Comparison of ENCODE assay signal across 16 cellular contexts in genomic region chr14:58751788-58752187, GRCh38.
A peak's percentile ranks its signal among the peaks of the same experiment; 100 is the strongest.
DNase-seq lines count a peak whose midpoint lies in the region; ATAC-seq and TF ChIP-seq lines count a peak whose summit lies in the region.
"Had no signal": no experiment of that assay in that cellular context is flagged by ENCODE, and none has a peak within 500 bp of the region (broad histone marks: within the 10 kb centered on the region; RNA-seq: fewer than 3 reads in every experiment).

No MANE protein-coding gene starts in this region.

- POLR2A ChIA-PET in MCF 10A (lab: Yijun Ruan, JAX): interaction anchor here (0.9 kb wide), 1 partner anchor 78 kb away, joined by 3 read pairs; no protein-coding TSS in a partner anchor

- H3K36me3 Mint-ChIP-seq in MCF 10A (ENCODE audit: insufficient read depth, unreplicated experiment): no peaks in the 10 kb centered on the region
- no peaks in the 10 kb centered on the region for H3K36me3 Mint-ChIP-seq in activated naive CD4-positive, alpha-beta T cell treated with anti-CD3 and anti-CD28 coated beads for 36 hours (ENCODE audit: low read depth)

- no peaks in the 10 kb centered on the region for H3K9me3 ChIP-seq in breast epithelium
- no peaks in the 10 kb centered on the region for H3K9me3 ChIP-seq in esophagus squamous epithelium
- no peaks in the 10 kb centered on the region for H3K9me3 ChIP-seq in neuronal stem cell (replicated peaks in 1 of 2; ENCODE audit: control insufficient read depth in 2 of 2, insufficient read depth in 1 of 2, low read depth in 1 of 2, low read length in 2 of 2)
- no peaks in the 10 kb centered on the region for H3K9me3 ChIP-seq in upper lobe of left lung
- H3K9me3 ChIP-seq in heart left ventricle: no peaks in the 10 kb centered on the region

- ATAC-seq in upper lobe of left lung (ENCODE audit: low FRiP score in 2 of 2): no peak
- no peak for ATAC-seq in HG03442 (IDR thresholded peaks at IDR 0.05; ENCODE audit: unreplicated experiment)
- ATAC-seq in heart left ventricle: no peak

- H2AK5ac ChIP-seq in neuronal stem cell (ENCODE audit: low read depth, low read length): peak overlapping the region; percentile 61

- no peak overlapping the region for H3K23ac ChIP-seq in neuronal stem cell (ENCODE audit: low read depth, low read length, poor library complexity)

- H3K4me2 ChIP-seq in neuronal stem cell (ENCODE audit: insufficient read depth, low read length, poor library complexity, severe bottlenecking): no peak overlapping the region

- H3K4me1 ChIP-seq in breast epithelium (peaks cover 0 to 10% of the 10 kb centered on the region in 2 donors), esophagus squamous epithelium (peaks cover 23 to 73% (median 33%) of the 10 kb centered on the region in 3 donors), neuronal stem cell (ENCODE audit: control insufficient read depth in 2 of 2, insufficient read depth in 1 of 2, low read depth in 1 of 2, low read length in 2 of 2) (peaks cover 9 to 17% of the 10 kb centered on the region in 2 donors), upper lobe of left lung (peaks cover 37 to 45% (median 40%) of the 10 kb centered on the region in 4 donors), heart left ventricle (peaks cover 0 to 61% (median 11%) of the 10 kb centered on the region in 12 donors)

- H3K36me3 ChIP-seq in breast epithelium: no peaks in the 10 kb centered on the region
- H3K36me3 ChIP-seq in esophagus squamous epithelium: no peaks in the 10 kb centered on the region
- H3K36me3 ChIP-seq in neuronal stem cell (replicated peaks in 1 of 2; ENCODE audit: control insufficient read depth in 2 of 2, insufficient read depth in 2 of 2, low read length in 2 of 2): no peaks in the 10 kb centered on the region
- H3K36me3 ChIP-seq in upper lobe of left lung: no peaks in the 10 kb centered on the region
- H3K36me3 ChIP-seq in heart left ventricle: no peaks in the 10 kb centered on the region

- H3K4me1 Mint-ChIP-seq in MCF 10A (ENCODE audit: insufficient read depth, unreplicated experiment): peaks cover 23% of the 10 kb centered on the region
- peaks cover 15% of the 10 kb centered on the region for H3K4me1 Mint-ChIP-seq in activated naive CD4-positive, alpha-beta T cell treated with anti-CD3 and anti-CD28 coated beads for 36 hours (ENCODE audit: low read depth)

- intact Hi-C loops in breast epithelium (cut with DNase I; ENCODE audit: low total_unique reads): no loop called here
- intact Hi-C loops in MCF 10A (cut with micrococcal nuclease): no loop called here
- intact Hi-C loops in esophagus squamous epithelium (cut with DNase I): no loop called here
- intact Hi-C loops in activated naive CD4-positive, alpha-beta T cell treated with anti-CD3 and anti-CD28 coated beads for 36 hours (cut with micrococcal nuclease): no loop called here
- intact Hi-C loops in heart left ventricle (cut with DNase I): no loop called here

- no peak overlapping the region for H4K91ac ChIP-seq in neuronal stem cell (ENCODE audit: low read depth, low read length, poor library complexity)

- no peak overlapping the region for H2AFZ ChIP-seq in neuronal stem cell (ENCODE audit: low read length)

- CTCF ChIA-PET in MCF 10A (lab: Yijun Ruan, JAX): interaction anchor here (0.6 to 1.4 kb wide), 5 partner anchors 12 to 102 kb away, joined by 3 to 4 read pairs (median 3); no protein-coding TSS in a partner anchor
- CTCF ChIA-PET in activated naive CD4-positive, alpha-beta T cell treated with anti-CD3 and anti-CD28 coated beads for 36 hours (lab: Charles Lee): no interaction called here

- H4K8ac ChIP-seq in neuronal stem cell (ENCODE audit: low read depth, low read length): no peak overlapping the region

- DNase-seq in breast epithelium (ENCODE audit: low spot score in 2 of 2): no peak
- DNase-seq in MCF 10A (ENCODE audit: unreplicated experiment): no peak
- DNase-seq in esophagus squamous epithelium (lab: John Stamatoyannopoulos, UW): no peak
- DNase-seq in neuronal stem cell (ENCODE audit: low spot score): no peak
- DNase-seq in upper lobe of left lung: peak in 1 of 2 donors; percentile 15
- DNase-seq in activated naive CD4-positive, alpha-beta T cell treated with anti-CD3 and anti-CD28 coated beads for 36 hours: no peak
- DNase-seq in heart left ventricle: no peak
- DNase-seq: AML-193, DND-41, NCI-H1417 treated with DMSO at 0.1 percent for 48 hours, NCI-H187 treated with DMSO at 0.1 percent for 48 hours, NCI-H345, NCI-H526 had no signal

- H3K4me3 Mint-ChIP-seq in MCF 10A (ENCODE audit: unreplicated experiment): no peak overlapping the region
- no peak overlapping the region for H3K4me3 Mint-ChIP-seq in activated naive CD4-positive, alpha-beta T cell treated with anti-CD3 and anti-CD28 coated beads for 36 hours

- peaks cover 69% of the 10 kb centered on the region for H3K27me3 Mint-ChIP-seq in MCF 10A (ENCODE audit: insufficient read depth, unreplicated experiment)
- H3K27me3 Mint-ChIP-seq in activated naive CD4-positive, alpha-beta T cell treated with anti-CD3 and anti-CD28 coated beads for 36 hours (ENCODE audit: low read depth): no peaks in the 10 kb centered on the region

- WGBS in esophagus squamous epithelium, 2 donors: 100% methylated on average over 1 of the region's 5 CpGs
- no CpG with 5 or more reads among the region's 5 CpGs for whole genome bisulfite sequencing in neuronal stem cell (ENCODE audit: extremely low coverage in 2 of 2, insufficient read length in 2 of 2, insufficient replicate concordance in 1 of 2), 2 donors
- WGBS in upper lobe of left lung, 2 donors: 83 to 100% methylated on average over 1 to 3 of the region's 5 CpGs
- WGBS in heart left ventricle, 4 donors: 90 to 99% (median 95%) methylated on average over 2 to 5 of the region's 5 CpGs

- H3K27ac Mint-ChIP-seq in MCF 10A (ENCODE audit: low read depth, unreplicated experiment): no peak overlapping the region
- no peak overlapping the region for H3K27ac Mint-ChIP-seq in activated naive CD4-positive, alpha-beta T cell treated with anti-CD3 and anti-CD28 coated beads for 36 hours

- no peak overlapping the region for H2BK15ac ChIP-seq in neuronal stem cell (ENCODE audit: low read length)

- H3K27ac ChIP-seq in breast epithelium: peak overlapping the region; percentile 72
- H3K27ac ChIP-seq in esophagus squamous epithelium: peak overlapping the region in 3 of 4 donors; percentile 27 to 66 (median 59)
- H3K27ac ChIP-seq in neuronal stem cell (replicated peaks; ENCODE audit: low read length): no peak overlapping the region
- peak overlapping the region in 3 of 4 donors; percentile 27 to 73 (median 71) for H3K27ac ChIP-seq in upper lobe of left lung
- peak overlapping the region in 1 of 12 donors; percentile 85 for H3K27ac ChIP-seq in heart left ventricle
- H3K27ac ChIP-seq: 22Rv1, C4-2B had no signal

- TF ChIP-seq POLR2A in breast epithelium (IDR thresholded peaks at IDR 0.05) (no peak), esophagus squamous epithelium (IDR thresholded peaks at IDR 0.05) (no peak), upper lobe of left lung (IDR thresholded peaks at IDR 0.05) (no peak), heart left ventricle (IDR thresholded peaks at IDR 0.05) (no peak)

- H3K9me3 Mint-ChIP-seq in MCF 10A (ENCODE audit: unreplicated experiment): no peaks in the 10 kb centered on the region
- no peaks in the 10 kb centered on the region for H3K9me3 Mint-ChIP-seq in activated naive CD4-positive, alpha-beta T cell treated with anti-CD3 and anti-CD28 coated beads for 36 hours

- no peak overlapping the region for H3K14ac ChIP-seq in neuronal stem cell (ENCODE audit: low read length)

- TF ChIP-seq EP300 in upper lobe of left lung (IDR thresholded peaks at IDR 0.05): no peak

- H2BK12ac ChIP-seq in neuronal stem cell (ENCODE audit: low read length): no peak overlapping the region

- peak overlapping the region; percentile 56 for H3K18ac ChIP-seq in neuronal stem cell (ENCODE audit: low read length)

- H3K79me1 ChIP-seq in neuronal stem cell (ENCODE audit: low read depth, low read length): no peaks in the 10 kb centered on the region

- H2BK5ac ChIP-seq in neuronal stem cell (ENCODE audit: low read length): no peak overlapping the region

- H3K4me3 ChIP-seq in breast epithelium (no peak overlapping the region), esophagus squamous epithelium (no peak overlapping the region), neuronal stem cell (ENCODE audit: low read length in 2 of 2) (no peak overlapping the region), upper lobe of left lung (no peak overlapping the region), heart left ventricle (no peak overlapping the region)

- TF ChIP-seq CTCF in breast epithelium (IDR thresholded peaks at IDR 0.05) (no peak), MCF 10A (IDR thresholded peaks at IDR 0.05; ENCODE audit: unreplicated experiment) (no peak), esophagus squamous epithelium (IDR thresholded peaks at IDR 0.05) (no peak), upper lobe of left lung (IDR thresholded peaks at IDR 0.05) (no peak), heart left ventricle (IDR thresholded peaks at IDR 0.05) (no peak)

- no peaks in the 10 kb centered on the region for H3K27me3 ChIP-seq in breast epithelium
- no peaks in the 10 kb centered on the region for H3K27me3 ChIP-seq in esophagus squamous epithelium
- H3K27me3 ChIP-seq in neuronal stem cell (ENCODE audit: control insufficient read depth in 3 of 3, insufficient read depth in 3 of 3, low read depth in 1 of 3, low read length in 3 of 3): no peaks in the 10 kb centered on the region
- H3K27me3 ChIP-seq in upper lobe of left lung: no peaks in the 10 kb centered on the region
- H3K27me3 ChIP-seq in heart left ventricle: no peaks in the 10 kb centered on the region

- no peak overlapping the region for H2BK120ac ChIP-seq in neuronal stem cell (ENCODE audit: low read depth, low read length)

- BruUV-seq in MCF 10A (replicated peaks; lab: Mats Ljungman, UMichigan): no TSS peak

- no peak overlapping the region for H3K9ac ChIP-seq in neuronal stem cell (ENCODE audit: low read depth, low read length, poor library complexity)

- no peak overlapping the region for H3K4ac ChIP-seq in neuronal stem cell (ENCODE audit: low read length)
